Comparison of ENCODE assay signal across 27 cellular contexts in genomic region chr10:85445702-85446101, GRCh38.
"Had no signal": no experiment of that assay in that cellular context is flagged by ENCODE, and none has a peak within 500 bp of the region (broad histone marks: within the 10 kb centered on the region; RNA-seq: fewer than 3 reads in every experiment).

No MANE protein-coding gene starts in this region.

- H3K36me3 Mint-ChIP-seq: stimulated activated effector memory CD8-positive, alpha-beta T cell treated with anti-CD3 and anti-CD28 coated beads, Interleukin-12 subunit alpha, Interleukin-12 subunit beta, amount 100 ng/mL, for 72 hours; stimulated activated memory B cell treated with anti-CD40 and anti-IgM and Interleukin-4, amounts not matched to agents 10 μg/mL and 1 μg/mL and 100 μg/mL, for 72 hours; stimulated activated naive B cell treated with anti-CD40 and anti-IgM and Interleukin-4, amounts not matched to agents 10 μg/mL and 1 μg/mL and 100 μg/mL, for 72 hours; type B pancreatic cell had no signal

- H3K27me3 ChIP-seq: stomach, suprapubic skin, testis, thyroid gland, tibial artery, tibial nerve, transverse colon, upper lobe of left lung, upper lobe of right lung, uterus, vagina had no signal

- H3K4me3 Mint-ChIP-seq: stimulated activated effector memory CD8-positive, alpha-beta T cell treated with anti-CD3 and anti-CD28 coated beads, Interleukin-12 subunit alpha, Interleukin-12 subunit beta, amount 100 ng/mL, for 72 hours; stimulated activated memory B cell treated with anti-CD40 and anti-IgM and Interleukin-4, amounts not matched to agents 10 μg/mL and 1 μg/mL and 100 μg/mL, for 72 hours; stimulated activated naive B cell treated with anti-CD40 and anti-IgM and Interleukin-4, amounts not matched to agents 10 μg/mL and 1 μg/mL and 100 μg/mL, for 72 hours; stimulated activated naive CD8-positive, alpha-beta T cell treated with anti-CD3 and anti-CD28 coated beads, Interleukin-15, amount 100 ng/mL, for 72 hours; stimulated activated naive CD8-positive, alpha-beta T cell treated with anti-CD3 and anti-CD28 coated beads, Interleukin-15, Interleukin-2, amounts not matched to agents 100 ng/mL and 50 ng/mL, for 24 hours; type B pancreatic cell had no signal

- H3K4me1 Mint-ChIP-seq: stimulated activated effector memory CD8-positive, alpha-beta T cell treated with anti-CD3 and anti-CD28 coated beads, Interleukin-12 subunit alpha, Interleukin-12 subunit beta, amount 100 ng/mL, for 72 hours; stimulated activated memory B cell treated with anti-CD40 and anti-IgM and Interleukin-4, amounts not matched to agents 10 μg/mL and 1 μg/mL and 100 μg/mL, for 72 hours; stimulated activated naive B cell treated with anti-CD40 and anti-IgM and Interleukin-4, amounts not matched to agents 10 μg/mL and 1 μg/mL and 100 μg/mL, for 72 hours; stimulated activated naive CD8-positive, alpha-beta T cell treated with anti-CD3 and anti-CD28 coated beads, Interleukin-15, amount 100 ng/mL, for 72 hours had no signal

- H3K27ac ChIP-seq: stomach, suprapubic skin, testis, thoracic aorta, thyroid gland, tibial artery, tibial nerve, transverse colon, upper lobe of left lung, upper lobe of right lung, uterus, vagina had no signal

- DNase-seq: stimulated activated CD4-positive, alpha-beta T cell treated with anti-CD3 and anti-CD28 coated beads, Interleukin-2, amount 100 ng/mL, for 48 hours; stimulated activated CD4-positive, alpha-beta T cell treated with anti-CD3 and anti-CD28 coated beads, Interleukin-4, amount 100 ng/mL, for 1 hour; stimulated activated CD4-positive, alpha-beta T cell treated with anti-CD3 and anti-CD28 coated beads, Interleukin-4, amount 100 ng/mL, for 24 hours; stimulated activated CD4-positive, alpha-beta T cell treated with anti-CD3 and anti-CD28 coated beads, Interleukin-4, amount 100 ng/mL, for 4 hours; stimulated activated CD8-positive, alpha-beta memory T cell treated with anti-CD3 and anti-CD28 coated beads, Interleukin-4, amount 100 ng/mL, for 48 hours; stimulated activated naive B cell treated with anti-CD40 and anti-IgM and Interleukin-4, amounts not matched to agents 10 μg/mL and 1 μg/mL and 100 μg/mL, for 72 hours; stimulated activated naive CD4-positive, alpha-beta T cell; stimulated activated naive CD4-positive, alpha-beta T cell treated with Interleukin-2 at 50 U/mL for 16 hours; stimulated activated naive CD8-positive, alpha-beta T cell treated with anti-CD3 and anti-CD28 coated beads, Interleukin-15, amount 100 ng/mL, for 72 hours; stimulated activated naive CD8-positive, alpha-beta T cell treated with anti-CD3 and anti-CD28 coated beads, Interleukin-15, Interleukin-2, amounts not matched to agents 100 U/mL and 50 U/mL, for 24 hours; stomach; substantia nigra; testis; thyroid gland; tibial artery; transverse colon; upper lobe of left lung; upper lobe of right lung; uterus had no signal

- H3K9me3 Mint-ChIP-seq: stimulated activated effector memory CD8-positive, alpha-beta T cell treated with anti-CD3 and anti-CD28 coated beads, Interleukin-12 subunit alpha, Interleukin-12 subunit beta, amount 100 ng/mL, for 72 hours; stimulated activated memory B cell treated with anti-CD40 and anti-IgM and Interleukin-4, amounts not matched to agents 10 μg/mL and 1 μg/mL and 100 μg/mL, for 72 hours; stimulated activated naive B cell treated with anti-CD40 and anti-IgM and Interleukin-4, amounts not matched to agents 10 μg/mL and 1 μg/mL and 100 μg/mL, for 72 hours; stimulated activated naive CD8-positive, alpha-beta T cell treated with anti-CD3 and anti-CD28 coated beads, Interleukin-15, amount 100 ng/mL, for 72 hours; stimulated activated naive CD8-positive, alpha-beta T cell treated with anti-CD3 and anti-CD28 coated beads, Interleukin-15, Interleukin-2, amounts not matched to agents 100 ng/mL and 50 ng/mL, for 24 hours had no signal

- H3K27ac Mint-ChIP-seq: stimulated activated effector memory CD8-positive, alpha-beta T cell treated with anti-CD3 and anti-CD28 coated beads, Interleukin-12 subunit alpha, Interleukin-12 subunit beta, amount 100 ng/mL, for 72 hours; stimulated activated memory B cell treated with anti-CD40 and anti-IgM and Interleukin-4, amounts not matched to agents 10 μg/mL and 1 μg/mL and 100 μg/mL, for 72 hours; stimulated activated naive B cell treated with anti-CD40 and anti-IgM and Interleukin-4, amounts not matched to agents 10 μg/mL and 1 μg/mL and 100 μg/mL, for 72 hours; stimulated activated naive CD8-positive, alpha-beta T cell treated with anti-CD3 and anti-CD28 coated beads, Interleukin-15, amount 100 ng/mL, for 72 hours; stimulated activated naive CD8-positive, alpha-beta T cell treated with anti-CD3 and anti-CD28 coated beads, Interleukin-15, Interleukin-2, amounts not matched to agents 100 ng/mL and 50 ng/mL, for 24 hours; type B pancreatic cell had no signal

- ATAC-seq: stimulated activated effector memory CD8-positive, alpha-beta T cell treated with anti-CD3 and anti-CD28 coated beads, Interleukin-12 subunit alpha, Interleukin-12 subunit beta, amount 100 ng/mL, for 72 hours; stimulated activated memory B cell treated with anti-CD40 and anti-IgM and Interleukin-4, amounts not matched to agents 10 μg/mL and 1 μg/mL and 100 μg/mL, for 72 hours; stimulated activated naive B cell treated with anti-CD40 and anti-IgM and Interleukin-4, amounts not matched to agents 10 μg/mL and 1 μg/mL and 100 μg/mL, for 72 hours; stimulated activated naive CD8-positive, alpha-beta T cell treated with anti-CD3 and anti-CD28 coated beads, Interleukin-15, amount 100 ng/mL, for 72 hours; stimulated activated naive CD8-positive, alpha-beta T cell treated with anti-CD3 and anti-CD28 coated beads, Interleukin-15, Interleukin-2, amounts not matched to agents 100 U/mL and 50 U/mL, for 24 hours; upper lobe of right lung had no signal

- H3K36me3 ChIP-seq: stomach, suprapubic skin, thoracic aorta, thyroid gland, tibial artery, tibial nerve, transverse colon, upper lobe of left lung, upper lobe of right lung, uterus, vagina had no signal

- H3K27me3 Mint-ChIP-seq: stimulated activated memory B cell treated with anti-CD40 and anti-IgM and Interleukin-4, amounts not matched to agents 10 μg/mL and 1 μg/mL and 100 μg/mL, for 72 hours; stimulated activated naive B cell treated with anti-CD40 and anti-IgM and Interleukin-4, amounts not matched to agents 10 μg/mL and 1 μg/mL and 100 μg/mL, for 72 hours; stimulated activated naive CD8-positive, alpha-beta T cell treated with anti-CD3 and anti-CD28 coated beads, Interleukin-15, amount 100 ng/mL, for 72 hours; stimulated activated naive CD8-positive, alpha-beta T cell treated with anti-CD3 and anti-CD28 coated beads, Interleukin-15, Interleukin-2, amounts not matched to agents 100 ng/mL and 50 ng/mL, for 24 hours; type B pancreatic cell had no signal

- H3K9me3 ChIP-seq: stomach, suprapubic skin, testis, thoracic aorta, thyroid gland, tibial artery, tibial nerve, transverse colon, upper lobe of left lung, upper lobe of right lung, uterus, vagina had no signal

- H3K4me3 ChIP-seq: stomach, suprapubic skin, testis, thoracic aorta, thyroid gland, tibial artery, tibial nerve, transverse colon, upper lobe of left lung, upper lobe of right lung, uterus, vagina had no signal

- H3K4me1 ChIP-seq: stomach, suprapubic skin, testis, thyroid gland, tibial artery, tibial nerve, transverse colon, upper lobe of left lung, upper lobe of right lung, uterus, vagina had no signal
